In the genomic region with DNA sequence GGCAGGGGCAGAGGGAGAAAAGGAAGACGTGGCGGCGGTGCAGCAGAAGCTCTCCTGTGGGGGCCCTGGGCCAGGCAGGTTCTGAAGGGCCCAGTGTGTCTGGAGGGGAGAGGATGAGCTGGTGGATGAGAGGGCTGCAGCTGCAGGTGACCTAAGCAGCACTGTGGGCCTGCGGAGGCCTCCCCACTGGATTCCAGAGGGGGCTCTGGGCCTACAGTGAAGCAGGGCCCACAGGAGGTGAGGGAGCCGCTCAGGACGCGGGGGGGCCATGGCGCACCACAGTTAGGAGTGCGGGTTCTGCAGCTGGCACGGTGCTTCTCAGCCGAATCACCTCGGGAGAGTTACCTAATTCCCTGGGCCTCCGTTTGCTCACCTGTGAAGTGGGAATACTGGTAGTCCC, we compare ENCODE assay signal across 1 cellular context.
TF ChIP-seq lines count a peak whose summit lies in the region.

No MANE protein-coding gene starts in this region.

TF ChIP-seq in H1, 55 proteins besides CTCF, POLR2A, EP300 and RAD21:
- TF ChIP-seq SIX5 (IDR thresholded peaks at IDR 0.05; ENCODE audit: low read depth, low read length) (no peak), ASH2L (IDR thresholded peaks at IDR 0.05; ENCODE audit: low read length) (no peak), ZNF274 (IDR thresholded peaks at IDR 0.05; ENCODE audit: borderline replicate concordance, extremely low read depth, low read length) (no peak), CBX8 (IDR thresholded peaks at IDR 0.05; ENCODE audit: borderline replicate concordance, low read depth, low read length) (no peak)
